1 cellular context compared by ENCODE assay signal in genomic region chr4:75834095-75834771, GRCh38.
TF ChIP-seq lines count a peak whose summit lies in the region.

No MANE protein-coding gene starts in this region.

TF ChIP-seq in K562, 482 proteins besides CTCF, POLR2A, EP300 and RAD21 (continued from another document and continues in another):
- TF ChIP-seq, protein P1, sequence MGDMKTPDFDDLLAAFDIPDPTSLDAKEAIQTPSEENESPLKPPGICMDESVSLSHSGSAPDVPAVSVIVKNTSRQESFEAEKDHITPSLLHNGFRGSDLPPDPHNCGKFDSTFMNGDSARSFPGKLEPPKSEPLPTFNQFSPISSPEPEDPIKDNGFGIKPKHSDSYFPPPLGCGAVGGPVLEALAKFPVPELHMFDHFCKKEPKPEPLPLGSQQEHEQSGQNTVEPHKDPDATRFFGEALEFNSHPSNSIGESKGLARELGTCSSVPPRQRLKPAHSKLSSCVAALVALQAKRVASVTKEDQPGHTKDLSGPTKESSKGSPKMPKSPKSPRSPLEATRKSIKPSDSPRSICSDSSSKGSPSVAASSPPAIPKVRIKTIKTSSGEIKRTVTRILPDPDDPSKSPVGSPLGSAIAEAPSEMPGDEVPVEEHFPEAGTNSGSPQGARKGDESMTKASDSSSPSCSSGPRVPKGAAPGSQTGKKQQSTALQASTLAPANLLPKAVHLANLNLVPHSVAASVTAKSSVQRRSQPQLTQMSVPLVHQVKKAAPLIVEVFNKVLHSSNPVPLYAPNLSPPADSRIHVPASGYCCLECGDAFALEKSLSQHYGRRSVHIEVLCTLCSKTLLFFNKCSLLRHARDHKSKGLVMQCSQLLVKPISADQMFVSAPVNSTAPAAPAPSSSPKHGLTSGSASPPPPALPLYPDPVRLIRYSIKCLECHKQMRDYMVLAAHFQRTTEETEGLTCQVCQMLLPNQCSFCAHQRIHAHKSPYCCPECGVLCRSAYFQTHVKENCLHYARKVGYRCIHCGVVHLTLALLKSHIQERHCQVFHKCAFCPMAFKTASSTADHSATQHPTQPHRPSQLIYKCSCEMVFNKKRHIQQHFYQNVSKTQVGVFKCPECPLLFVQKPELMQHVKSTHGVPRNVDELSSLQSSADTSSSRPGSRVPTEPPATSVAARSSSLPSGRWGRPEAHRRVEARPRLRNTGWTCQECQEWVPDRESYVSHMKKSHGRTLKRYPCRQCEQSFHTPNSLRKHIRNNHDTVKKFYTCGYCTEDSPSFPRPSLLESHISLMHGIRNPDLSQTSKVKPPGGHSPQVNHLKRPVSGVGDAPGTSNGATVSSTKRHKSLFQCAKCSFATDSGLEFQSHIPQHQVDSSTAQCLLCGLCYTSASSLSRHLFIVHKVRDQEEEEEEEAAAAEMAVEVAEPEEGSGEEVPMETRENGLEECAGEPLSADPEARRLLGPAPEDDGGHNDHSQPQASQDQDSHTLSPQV (IDR thresholded peaks at IDR 0.05), result peak; percentile 95
- no peak for TF ChIP-seq TGIF2 (CRISPR knock-in tag; IDR thresholded peaks at IDR 0.05)
- no peak for TF ChIP-seq TAF9B (IDR thresholded peaks at IDR 0.05; ENCODE audit: partially characterized antibody)
- TF ChIP-seq TCF7 (IDR thresholded peaks at IDR 0.05; ENCODE audit: borderline replicate concordance), result no peak
- TF ChIP-seq SREBF1 (IDR thresholded peaks at IDR 0.05; ENCODE audit: borderline replicate concordance, low read depth, low read length), result no peak
- peak; percentile 90 for TF ChIP-seq HIVEP1 (CRISPR knock-in tag; IDR thresholded peaks at IDR 0.05)
- no peak for TF ChIP-seq MTF1 (CRISPR knock-in tag; IDR thresholded peaks at IDR 0.05; ENCODE audit: borderline replicate concordance)
- TF ChIP-seq ZNF143 (CRISPR knock-in tag; IDR thresholded peaks at IDR 0.05), result no peak
- no peak for TF ChIP-seq ZNF133 (CRISPR knock-in tag; IDR thresholded peaks at IDR 0.05)
- no peak for TF ChIP-seq ZNF512 (tag; IDR thresholded peaks at IDR 0.05)
- TF ChIP-seq KDM1A (IDR thresholded peaks at IDR 0.05), result no peak
- no peak for TF ChIP-seq ZNF57 (CRISPR knock-in tag; IDR thresholded peaks at IDR 0.05)
- TF ChIP-seq RBM34 (IDR thresholded peaks at IDR 0.05; ENCODE audit: borderline replicate concordance, insufficient read depth, low read length), result no peak
- TF ChIP-seq ZNF311 (CRISPR knock-in tag; IDR thresholded peaks at IDR 0.05), result peak; percentile 61; the same call in 1 of the 2 replicates
- no peak for TF ChIP-seq KAT8 (IDR thresholded peaks at IDR 0.05; ENCODE audit: low read depth)
- no peak for TF ChIP-seq HNRNPH1 (optimal IDR thresholded peaks at IDR 0.05; ENCODE audit: low read depth, low read length)
- TF ChIP-seq STAT5B (CRISPR knock-in tag; IDR thresholded peaks at IDR 0.05), result no peak
- peak; percentile 61; the same call in 1 of the 2 replicates for TF ChIP-seq KLF13 (tag; IDR thresholded peaks at IDR 0.05; ENCODE audit: borderline replicate concordance, low read depth)
- no peak for TF ChIP-seq HNRNPL (IDR thresholded peaks at IDR 0.05; ENCODE audit: low read depth, low read length)
- no peak for TF ChIP-seq PHTF2 (CRISPR knock-in tag; IDR thresholded peaks at IDR 0.05)
- TF ChIP-seq TRIM25 (IDR thresholded peaks at IDR 0.05; ENCODE audit: borderline replicate concordance), result no peak
- no peak for TF ChIP-seq RBFOX2 (IDR thresholded peaks at IDR 0.05; ENCODE audit: low read depth, low read length)
- no peak for TF ChIP-seq E2F3 (CRISPR knock-in tag; IDR thresholded peaks at IDR 0.05)
- 0 out of 2 replicates have a peak, but pooled peaks have one; percentile 29 for TF ChIP-seq NFXL1 (CRISPR knock-in tag; IDR thresholded peaks at IDR 0.05)
- TF ChIP-seq BRF1 (IDR thresholded peaks at IDR 0.05; ENCODE audit: borderline replicate concordance, extremely low read depth, insufficient read length), result no peak
- TF ChIP-seq PHB (CRISPR knock-in tag; IDR thresholded peaks at IDR 0.05), result no peak
- TF ChIP-seq JUN (IDR thresholded peaks at IDR 0.05; ENCODE audit: borderline replicate concordance, low read depth, low read length), result no peak
- no peak for TF ChIP-seq JUN (CRISPR knock-in tag; IDR thresholded peaks at IDR 0.05; ENCODE audit: borderline replicate concordance)
- TF ChIP-seq POLR2G (IDR thresholded peaks at IDR 0.05; ENCODE audit: low read depth, low read length), result no peak
- TF ChIP-seq, protein P2, sequence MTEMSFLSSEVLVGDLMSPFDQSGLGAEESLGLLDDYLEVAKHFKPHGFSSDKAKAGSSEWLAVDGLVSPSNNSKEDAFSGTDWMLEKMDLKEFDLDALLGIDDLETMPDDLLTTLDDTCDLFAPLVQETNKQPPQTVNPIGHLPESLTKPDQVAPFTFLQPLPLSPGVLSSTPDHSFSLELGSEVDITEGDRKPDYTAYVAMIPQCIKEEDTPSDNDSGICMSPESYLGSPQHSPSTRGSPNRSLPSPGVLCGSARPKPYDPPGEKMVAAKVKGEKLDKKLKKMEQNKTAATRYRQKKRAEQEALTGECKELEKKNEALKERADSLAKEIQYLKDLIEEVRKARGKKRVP (CRISPR knock-in tag; IDR thresholded peaks at IDR 0.05), result no peak
- no peak for TF ChIP-seq GTF2F1 (IDR thresholded peaks at IDR 0.05; ENCODE audit: low read depth, low read length)
- TF ChIP-seq, protein P3, sequence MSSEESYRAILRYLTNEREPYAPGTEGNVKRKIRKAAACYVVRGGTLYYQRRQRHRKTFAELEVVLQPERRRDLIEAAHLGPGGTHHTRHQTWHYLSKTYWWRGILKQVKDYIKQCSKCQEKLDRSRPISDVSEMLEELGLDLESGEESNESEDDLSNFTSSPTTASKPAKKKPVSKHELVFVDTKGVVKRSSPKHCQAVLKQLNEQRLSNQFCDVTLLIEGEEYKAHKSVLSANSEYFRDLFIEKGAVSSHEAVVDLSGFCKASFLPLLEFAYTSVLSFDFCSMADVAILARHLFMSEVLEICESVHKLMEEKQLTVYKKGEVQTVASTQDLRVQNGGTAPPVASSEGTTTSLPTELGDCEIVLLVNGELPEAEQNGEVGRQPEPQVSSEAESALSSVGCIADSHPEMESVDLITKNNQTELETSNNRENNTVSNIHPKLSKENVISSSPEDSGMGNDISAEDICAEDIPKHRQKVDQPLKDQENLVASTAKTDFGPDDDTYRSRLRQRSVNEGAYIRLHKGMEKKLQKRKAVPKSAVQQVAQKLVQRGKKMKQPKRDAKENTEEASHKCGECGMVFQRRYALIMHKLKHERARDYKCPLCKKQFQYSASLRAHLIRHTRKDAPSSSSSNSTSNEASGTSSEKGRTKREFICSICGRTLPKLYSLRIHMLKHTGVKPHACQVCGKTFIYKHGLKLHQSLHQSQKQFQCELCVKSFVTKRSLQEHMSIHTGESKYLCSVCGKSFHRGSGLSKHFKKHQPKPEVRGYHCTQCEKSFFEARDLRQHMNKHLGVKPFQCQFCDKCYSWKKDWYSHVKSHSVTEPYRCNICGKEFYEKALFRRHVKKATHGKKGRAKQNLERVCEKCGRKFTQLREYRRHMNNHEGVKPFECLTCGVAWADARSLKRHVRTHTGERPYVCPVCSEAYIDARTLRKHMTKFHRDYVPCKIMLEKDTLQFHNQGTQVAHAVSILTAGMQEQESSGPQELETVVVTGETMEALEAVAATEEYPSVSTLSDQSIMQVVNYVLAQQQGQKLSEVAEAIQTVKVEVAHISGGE (CRISPR knock-in tag; IDR thresholded peaks at IDR 0.05), result no peak
- no peak for TF ChIP-seq ZFP36 (IDR thresholded peaks at IDR 0.05; ENCODE audit: low read depth, low read length, partially characterized antibody)
- TF ChIP-seq ETS2 (tag; IDR thresholded peaks at IDR 0.05; ENCODE audit: borderline replicate concordance, poor library complexity, severe bottlenecking), result no peak
- TF ChIP-seq CREB1 (IDR thresholded peaks at IDR 0.05), result no peak
- TF ChIP-seq CREB1 (CRISPR knock-in tag; IDR thresholded peaks at IDR 0.05), result no peak
- TF ChIP-seq CBFA2T3 (IDR thresholded peaks at IDR 0.05), result no peak
- 0 out of 2 replicates have a peak, but pooled peaks have one; percentile 49 for TF ChIP-seq ZNF134 (CRISPR knock-in tag; conservative IDR thresholded peaks at IDR 0.05)
- no peak for TF ChIP-seq ARNT (IDR thresholded peaks at IDR 0.05)
- no peak for TF ChIP-seq ZBTB33 (CRISPR knock-in tag; IDR thresholded peaks at IDR 0.05)
- no peak for TF ChIP-seq CBX1 (IDR thresholded peaks at IDR 0.05; ENCODE audit: low read depth)
- no peak for TF ChIP-seq ZNF740 (CRISPR knock-in tag; IDR thresholded peaks at IDR 0.05)
- TF ChIP-seq ZNF740 (tag; IDR thresholded peaks at IDR 0.05), result peak in 1 of 2 experiments; percentile 93; a peak in 2 of 4 replicates
- no peak for TF ChIP-seq FOXA1 (IDR thresholded peaks at IDR 0.05; ENCODE audit: borderline replicate concordance)
- TF ChIP-seq SLC30A9 (CRISPR knock-in tag; IDR thresholded peaks at IDR 0.05), result no peak
- no peak for TF ChIP-seq MBD1 (CRISPR knock-in tag; IDR thresholded peaks at IDR 0.05)
- TF ChIP-seq ZNF280A (IDR thresholded peaks at IDR 0.05; ENCODE audit: low read depth, partially characterized antibody), result no peak
- TF ChIP-seq RB1 (IDR thresholded peaks at IDR 0.05; ENCODE audit: low read depth), result no peak
